13 cellular contexts compared by ENCODE assay signal in genomic region chr6:75281643-75282042, GRCh38. TPM values are rescaled to one million over a fixed set of nuclear protein-coding genes. Genes with fewer than 3 reads are reported as not detected.
DNase-seq lines count a peak whose midpoint lies in the region; ATAC-seq and TF ChIP-seq lines count a peak whose summit lies in the region.
"Had no signal": no experiment of that assay in that cellular context is flagged by ENCODE, and none has a peak within 500 bp of the region (broad histone marks: within the 10 kb centered on the region; RNA-seq: fewer than 3 reads in every experiment).

No MANE protein-coding gene starts in this region.

- H3K36me3 Mint-ChIP-seq in activated CD8-positive, alpha-beta T cell treated with anti-CD3 and anti-CD28 coated beads, Interleukin-2, amount 10 ng/mL, durations not matched to agents 7 days and 5 days (ENCODE audit: low read depth) = peaks cover 18% of the 10 kb centered on the region

- H3K27me3 Mint-ChIP-seq in activated CD8-positive, alpha-beta T cell treated with anti-CD3 and anti-CD28 coated beads, Interleukin-2, amount 10 ng/mL, durations not matched to agents 7 days and 5 days (ENCODE audit: low read depth) = no peaks in the 10 kb centered on the region

- H3K9me3 ChIP-seq in left lung = no peaks in the 10 kb centered on the region
- H3K9me3 ChIP-seq: SJSA1 had no signal

- H3K27ac Mint-ChIP-seq in activated CD8-positive, alpha-beta T cell treated with anti-CD3 and anti-CD28 coated beads, Interleukin-2, amount 10 ng/mL, durations not matched to agents 7 days and 5 days = no peak overlapping the region

- peak overlapping the region; percentile 55 for H3K4me3 Mint-ChIP-seq in activated CD8-positive, alpha-beta T cell treated with anti-CD3 and anti-CD28 coated beads, Interleukin-2, amount 10 ng/mL, durations not matched to agents 7 days and 5 days

- peaks cover 33 to 78% of the 10 kb centered on the region in 2 donors for H3K4me1 ChIP-seq in left lung

- DNase-seq in CD1c-positive myeloid dendritic cell (ENCODE audit: extremely low spot score) (peak; percentile 22), left lung (no peak), Ammon's horn (ENCODE audit: low spot score) (no peak)
- no peak for DNase-seq in activated CD8-positive, alpha-beta T cell treated with anti-CD3 and anti-CD28 coated beads, Interleukin-2, amount 10 ng/mL, durations not matched to agents 7 days and 5 days
- no peak for DNase-seq in stimulated activated CD4-positive, alpha-beta T cell treated with anti-CD3 and anti-CD28 coated beads, Interleukin-4, amount 100 ng/mL, for 1 hour
- DNase-seq: amniotic stem cell, GF-D8, NCI-H1092 had no signal

- no peaks in the 10 kb centered on the region for H3K27me3 ChIP-seq in left lung
- H3K27me3 ChIP-seq: SJSA1 had no signal

- POLR2A ChIA-PET in activated CD8-positive, alpha-beta T cell treated with anti-CD3 and anti-CD28 coated beads, Interleukin-2, amount 10 ng/mL, durations not matched to agents 7 days and 5 days (lab: Charles Lee) = interaction anchor here (0.9 kb wide), 1 partner anchor 39 kb away, joined by 3 read pairs; no protein-coding TSS in a partner anchor

- intact Hi-C loops in left lung (cut with DNase I) = no loop called here

- no peaks in the 10 kb centered on the region for H3K36me3 ChIP-seq in left lung

- peak overlapping the region; percentile 43 to 92 for H3K27ac ChIP-seq in left lung
- H3K27ac ChIP-seq: SJSA1 had no signal

- H3K4me3 ChIP-seq in left lung = peak overlapping the region; percentile 6 to 86
- H3K4me3 ChIP-seq: SJSA1 had no signal

- peaks cover 43% of the 10 kb centered on the region for H3K4me1 Mint-ChIP-seq in activated CD8-positive, alpha-beta T cell treated with anti-CD3 and anti-CD28 coated beads, Interleukin-2, amount 10 ng/mL, durations not matched to agents 7 days and 5 days (ENCODE audit: low read depth)

- peak; percentile 22 for ATAC-seq in GM21825 (IDR thresholded peaks at IDR 0.05; ENCODE audit: unreplicated experiment)
- ATAC-seq in activated CD8-positive, alpha-beta T cell treated with anti-CD3 and anti-CD28 coated beads, Interleukin-2, amount 10 ng/mL, durations not matched to agents 7 days and 5 days = no peak
- no peak for ATAC-seq in left lung
- no peak for ATAC-seq in HG03432 (IDR thresholded peaks at IDR 0.05; ENCODE audit: unreplicated experiment)
- ATAC-seq in HG02623 (IDR thresholded peaks at IDR 0.05; ENCODE audit: unreplicated experiment) = no peak
- ATAC-seq: HCT116 had no signal

- no peak for TF ChIP-seq CTCF in left lung (IDR thresholded peaks at IDR 0.05)

- CTCF ChIA-PET in activated CD8-positive, alpha-beta T cell treated with anti-CD3 and anti-CD28 coated beads, Interleukin-2, amount 10 ng/mL, durations not matched to agents 7 days and 5 days (lab: Charles Lee) = interaction anchor here (11.5 kb wide), 1 partner anchor 13 kb away, joined by 101 read pairs; no protein-coding TSS in a partner anchor

- H3K9me3 Mint-ChIP-seq in activated CD8-positive, alpha-beta T cell treated with anti-CD3 and anti-CD28 coated beads, Interleukin-2, amount 10 ng/mL, durations not matched to agents 7 days and 5 days (ENCODE audit: insufficient read depth) = no peaks in the 10 kb centered on the region

RNA-seq across cellular contexts. Expression of gene TMEM30A, which starts 2.9 kb away (rescaled TPM):
- total RNA-seq in activated CD8-positive, alpha-beta T cell treated with anti-CD3 and anti-CD28 coated beads, Interleukin-2, amount 10 ng/mL, durations not matched to agents 7 days and 5 days = 10 to 100 TPM; 50.2 to 56.4 TPM
- total RNA-seq in left lung = 100 to 1,000 TPM; 169 to 193 TPM

RNA-seq across cellular contexts. Expression of gene COX7A2, which starts 38.0 kb away (rescaled TPM):
- total RNA-seq in activated CD8-positive, alpha-beta T cell treated with anti-CD3 and anti-CD28 coated beads, Interleukin-2, amount 10 ng/mL, durations not matched to agents 7 days and 5 days = 100 to 1,000 TPM; 430 to 441 TPM
- 100 to 1,000 TPM; 316 to 322 TPM for total RNA-seq in left lung
